ENCODE assay signal across 1 cellular context in the genomic region with DNA sequence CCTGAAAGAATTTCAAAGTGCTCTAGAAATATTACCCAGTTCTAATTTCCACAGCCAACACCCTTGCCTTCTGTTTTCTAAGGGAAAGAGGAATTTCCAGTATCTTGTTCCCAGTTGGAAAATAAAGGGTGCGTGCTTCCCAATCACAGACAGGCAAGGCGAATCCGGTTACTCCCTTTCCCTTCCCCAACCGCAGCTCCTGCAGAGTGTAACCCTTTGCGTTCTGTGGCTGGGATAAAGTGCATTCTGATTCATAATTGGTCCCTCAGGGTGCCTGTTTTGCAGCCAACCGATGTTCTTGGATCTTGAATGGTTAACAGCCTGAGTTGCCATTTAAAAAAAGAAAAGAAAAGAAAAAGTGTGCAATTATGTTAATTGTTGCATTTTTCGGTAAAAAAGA.
TF ChIP-seq lines count a peak whose summit lies in the region.

No MANE protein-coding gene starts in this region.

TF ChIP-seq in IMR-90, 13 proteins besides CTCF, POLR2A, EP300 and RAD21 (continued from another document):
- TF ChIP-seq ELK1 (IDR thresholded peaks at IDR 0.05; ENCODE audit: borderline replicate concordance, low read depth, low read length) (no peak), MAZ (IDR thresholded peaks at IDR 0.05; ENCODE audit: borderline replicate concordance, low read depth, low read length) (no peak), SMC3 (IDR thresholded peaks at IDR 0.05; ENCODE audit: low read depth, low read length) (no peak), RCOR1 (IDR thresholded peaks at IDR 0.05; ENCODE audit: insufficient replicate concordance, low read length) (no peak), NFE2L2 (IDR thresholded peaks at IDR 0.05; ENCODE audit: low read depth, low read length) (no peak), CHD1 (IDR thresholded peaks at IDR 0.05; ENCODE audit: low read depth, low read length) (no peak), BHLHE40 (IDR thresholded peaks at IDR 0.05; ENCODE audit: low read depth, low read length) (no peak), MXI1 (IDR thresholded peaks at IDR 0.05; ENCODE audit: borderline replicate concordance, low read depth, low read length) (no peak)
- TF ChIP-seq, protein P1, sequence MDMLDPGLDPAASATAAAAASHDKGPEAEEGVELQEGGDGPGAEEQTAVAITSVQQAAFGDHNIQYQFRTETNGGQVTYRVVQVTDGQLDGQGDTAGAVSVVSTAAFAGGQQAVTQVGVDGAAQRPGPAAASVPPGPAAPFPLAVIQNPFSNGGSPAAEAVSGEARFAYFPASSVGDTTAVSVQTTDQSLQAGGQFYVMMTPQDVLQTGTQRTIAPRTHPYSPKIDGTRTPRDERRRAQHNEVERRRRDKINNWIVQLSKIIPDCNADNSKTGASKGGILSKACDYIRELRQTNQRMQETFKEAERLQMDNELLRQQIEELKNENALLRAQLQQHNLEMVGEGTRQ (IDR thresholded peaks at IDR 0.05; ENCODE audit: low read depth, low read length): no peak
